In genomic region chr12:49089831-49090773, GRCh38 we compare ENCODE assay signal across 9 cellular contexts. TPM values are rescaled to one million over a fixed set of nuclear protein-coding genes. Genes with fewer than 3 reads are reported as not detected.
DNase-seq lines count a peak whose midpoint lies in the region; ATAC-seq, FAIRE-seq and TF ChIP-seq lines count a peak whose summit lies in the region.
"Had no signal": no experiment of that assay in that cellular context is flagged by ENCODE, and none has a peak within 500 bp of the region (broad histone marks: within the 10 kb centered on the region; RNA-seq: fewer than 3 reads in every experiment).

No MANE protein-coding gene starts in this region.

- peaks cover 53% of the 10 kb centered on the region for H3K27me3 ChIP-seq in OCI-LY3 (ENCODE audit: low read depth, low read length)
- peaks cover 32 to 45% of the 10 kb centered on the region in 2 experiments for H3K27me3 ChIP-seq in GM12878 (replicated peaks in 1 of 2; ENCODE audit: control insufficient read depth in 2 of 2, insufficient read depth in 2 of 2, low read length in 1 of 2)

- RAD21 ChIA-PET in GM12878 (lab: Charles Lee; ENCODE audit: unreplicated experiment) = interaction anchor here (2.7 to 4.4 kb wide), 2 partner anchors 11 to 26 kb away, joined by 7 to 39 read pairs; no protein-coding TSS in a partner anchor

- H3K4me1 ChIP-seq in OCI-LY3 (ENCODE audit: low read length) = peaks cover 27% of the 10 kb centered on the region
- peaks cover 3% of the 10 kb centered on the region; the same call in 1 of the 2 replicates for H3K4me1 ChIP-seq in GM12878 (ENCODE audit: control insufficient read depth, insufficient read depth, low read length)
- H3K4me1 ChIP-seq in kidney (ENCODE audit: control insufficient read depth in 1 of 2, insufficient read depth in 1 of 2, low read depth in 1 of 2, low read length in 2 of 2) = peaks cover 4 to 34% of the 10 kb centered on the region in 2 donors

- H3K4me2 ChIP-seq in OCI-LY3 (ENCODE audit: low read length) (peak overlapping the region; percentile 80), GM12878 (ENCODE audit: control insufficient read depth, insufficient read depth) (peak overlapping the region; percentile 69)

- TF ChIP-seq CTCF in OCI-LY3 (IDR thresholded peaks at IDR 0.05; ENCODE audit: low read depth, low read length) = peak; percentile 48
- peak; percentile 15 to 42 (median 19); a peak in 4 of 6 replicates for TF ChIP-seq CTCF in GM12878 (IDR thresholded peaks at IDR 0.05 in 2 of 3, conservative IDR thresholded peaks at IDR 0.05 in 1 of 3; ENCODE audit: control insufficient read depth in 2 of 3, extremely low read depth in 1 of 3, insufficient read depth in 1 of 3, low read depth in 3 of 3, low read length in 3 of 3)
- TF ChIP-seq CTCF in kidney (IDR thresholded peaks at IDR 0.05; ENCODE audit: borderline replicate concordance, extremely low read depth, insufficient read depth) = no peak

- BruUV-seq in GM12878 (replicated peaks; lab: Mats Ljungman, UMichigan) = no TSS peak

- H3K79me2 ChIP-seq in OCI-LY3 (ENCODE audit: low read length) (no peaks in the 10 kb centered on the region), GM12878 (ENCODE audit: control insufficient read depth, insufficient read depth, low read length) (no peaks in the 10 kb centered on the region)

- H3K9me3 ChIP-seq in OCI-LY3 (ENCODE audit: insufficient read depth, low read length) (no peaks in the 10 kb centered on the region), GM12878 (replicated peaks; ENCODE audit: control insufficient read depth, insufficient read depth, low read length) (no peaks in the 10 kb centered on the region), kidney (ENCODE audit: control insufficient read depth in 1 of 2, low read length in 2 of 2) (no peaks in the 10 kb centered on the region)

- no peak for TF ChIP-seq EP300 in GM12878 (IDR thresholded peaks at IDR 0.05; ENCODE audit: borderline replicate concordance in 1 of 2, control insufficient read depth in 1 of 2, low read depth in 2 of 2, low read length in 2 of 2)

- in situ Hi-C loops in GM12878 (cut with MboI) = no loop called here

- DNase-seq in DMS 273 (lab: John Stamatoyannopoulos, UW; ENCODE audit: unreplicated experiment) (peak; percentile 62), DMS 273 treated with DMSO at 0.1 percent for 48 hours (lab: John Stamatoyannopoulos, UW) (no peak), GM12878 (ENCODE audit: low read depth, low spot score) (no peak), kidney (peak; percentile 87)
- peak; percentile 22 for DNase-seq in stimulated activated naive CD4-positive, alpha-beta T cell treated with Interleukin-2 at 50 U/mL for 16 hours (lab: John Stamatoyannopoulos, UW)

- 5% methylated on average over 75 of the region's 87 CpGs for WGBS in GM12878 (ENCODE audit: insufficient coverage, insufficient replicate concordance, low lambda C conversion rate, missing lambda C conversion rate)

- POLR2A ChIA-PET in GM12878 (lab: Charles Lee) = no interaction called here

- H3K4me3 ChIP-seq in OCI-LY3 (ENCODE audit: low read length) = peak overlapping the region; percentile 74
- 0 out of 2 replicates have a peak overlapping the region, but pooled peaks have one; percentile 8 for H3K4me3 ChIP-seq in GM12878
- peak overlapping the region in 1 of 2 donors; percentile 8 for H3K4me3 ChIP-seq in kidney (ENCODE audit: low read length in 2 of 2)

- H3K27ac ChIP-seq in OCI-LY3 (ENCODE audit: low read length) (no peak overlapping the region), GM12878 (ENCODE audit: control insufficient read depth, insufficient read depth) (no peak overlapping the region), kidney (ENCODE audit: low read depth in 2 of 2, low read length in 2 of 2) (no peak overlapping the region)

- no peak for TF ChIP-seq RAD21 in GM12878 (IDR thresholded peaks at IDR 0.05; ENCODE audit: insufficient read depth, low read depth, low read length)

- H2AFZ ChIP-seq in OCI-LY3 (ENCODE audit: low read depth, low read length) (peak overlapping the region; percentile 41; the same call in 1 of the 2 replicates), GM12878 (ENCODE audit: control insufficient read depth, low read depth, low read length) (no peak overlapping the region)

- H4K20me1 ChIP-seq in OCI-LY3 (ENCODE audit: insufficient read depth, low read length) (no peaks in the 10 kb centered on the region), GM12878 (ENCODE audit: control insufficient read depth, insufficient read depth) (no peaks in the 10 kb centered on the region)

- no peak for TF ChIP-seq POLR2A in GM12878 (IDR thresholded peaks at IDR 0.05; ENCODE audit: low read depth, low read length)

- FAIRE-seq in GM12878 (lab: Jason Lieb, UNC) = no peak
- no peak for FAIRE-seq in kidney (lab: Jason Lieb, UNC)
- FAIRE-seq: A204.1 had no signal

- H3K36me3 ChIP-seq in OCI-LY3 (replicated peaks; ENCODE audit: low read depth, low read length) (no peaks in the 10 kb centered on the region), GM12878 (ENCODE audit: control insufficient read depth in 2 of 2, insufficient read depth in 2 of 2, low read length in 1 of 2) (no peaks in the 10 kb centered on the region), kidney (ENCODE audit: control insufficient read depth in 1 of 2, insufficient read depth in 2 of 2, low read length in 2 of 2) (no peaks in the 10 kb centered on the region)

- SMC1A ChIA-PET in GM12878 (lab: Charles Lee; ENCODE audit: uncharacterized antibody, unreplicated experiment) = interaction anchor here (0.9 to 6.8 kb wide), 6 partner anchors 20 to 149 kb away, joined by 3 to 82 read pairs (median 14); partner anchors contain the start of genes RHEBL1 and TUBA1B

- ATAC-seq in GM12878 (peak; percentile 43), GM19452 (IDR thresholded peaks at IDR 0.05; ENCODE audit: unreplicated experiment) (no peak), HG02642 (IDR thresholded peaks at IDR 0.05; ENCODE audit: poor library complexity, unreplicated experiment) (no peak)

- intact Hi-C loops in GM12878 (cut with micrococcal nuclease; ENCODE audit: unreplicated experiment) = loop anchor here (2.0 to 5.0 kb wide), 2 partner anchors 25 to 93 kb away; partner anchors contain the start of gene DDN
- intact Hi-C loops in kidney (cut with DNase I) = no loop called here

- CTCF ChIA-PET in GM12878 (lab: Yijun Ruan, JAX) = interaction anchor here (0.6 to 7.0 kb wide), 15 partner anchors 8 to 233 kb away, joined by 3 to 254 read pairs (median 11); partner anchors contain the start of genes LMBR1L, RHEBL1, TROAP and TUBA1A

- peak overlapping the region; percentile 12; the same call in 1 of the 2 replicates for H3K9ac ChIP-seq in OCI-LY3 (ENCODE audit: low read length)
- no peak overlapping the region for H3K9ac ChIP-seq in GM12878 (ENCODE audit: control insufficient read depth, insufficient read depth, low read length)
- no peak overlapping the region for H3K9ac ChIP-seq in kidney (ENCODE audit: low read length in 2 of 2)

RNA-seq across cellular contexts. Expression of gene DHH, which starts 4.5 kb away (rescaled TPM):
- total RNA-seq in GM12878 (2013; cell fraction: nucleolus; rRNA removed) = 0.15 and 0.22 TPM in 2 replicates
- not detected in 2 replicates for total RNA-seq in GM12878 (2014; rRNA removed)
- total RNA-seq in GM12878 (2014; rRNA removed; fragmentation: Illumina TruSeq; extraction: Trizol) = 0.05 TPM in 1 of 2 replicates, not detected in the other
- not detected in 2 replicates for total RNA-seq in GM12878 (2021)
- not detected for polyA plus RNA-seq in GM12878 (2011; ENCODE audit: low read depth)
- polyA plus RNA-seq in GM12878 (2011; rRNA removed) = 0.01 TPM in 1 of 2 replicates, not detected in the other
- polyA plus RNA-seq in GM12878 (2011; cell fraction: cytosol; rRNA removed) = not detected in 2 replicates
- polyA plus RNA-seq in GM12878 (2011; cell fraction: nucleus; rRNA removed) = 0.03 and 0.06 TPM in 2 replicates
- not detected in 2 replicates for polyA plus RNA-seq in GM12878 (2012)
- not detected in 2 replicates for polyA plus RNA-seq in GM12878 (2014; fragmentation: Illumina TruSeq; extraction: Trizol)
- not detected for polyA plus RNA-seq in GM12878 (2014; fragmentation: Nextera tagmentation; extraction: Ambion mirVana)
- 0.11 TPM in 1 of 2 replicates, not detected in the other for polyA plus RNA-seq in GM12878 (2014; rRNA removed)
- polyA plus RNA-seq in GM12878 (2016; fragmentation: Nextera tagmentation; extraction: Ambion mirVana) = not detected
- not detected in 2 replicates for polyA minus RNA-seq in GM12878 (2011; rRNA and poly(A)+ RNA removed)
- polyA minus RNA-seq in GM12878 (2011; cell fraction: cytosol; rRNA and poly(A)+ RNA removed) = not detected in 2 replicates
- under 0.01 TPM in 1 of 2 replicates, not detected in the other for polyA minus RNA-seq in GM12878 (2011; cell fraction: nucleus; rRNA and poly(A)+ RNA removed)
- 1.6 TPM for total RNA-seq in kidney
- 0.54 TPM for polyA plus RNA-seq in kidney (ENCODE audit: insufficient read depth, low read depth, low replicate concordance)

RNA-seq across cellular contexts. Expression of gene RHEBL1, which starts 20.3 kb away (rescaled TPM):
- total RNA-seq in GM12878 (2013; cell fraction: nucleolus; rRNA removed) = 1.9 and 3.7 TPM in 2 replicates
- total RNA-seq in GM12878 (2014; rRNA removed) (8.7 and 11.0 TPM in 2 replicates), GM12878 (2014; rRNA removed; fragmentation: Illumina TruSeq; extraction: Trizol) (5.9 and 6.4 TPM in 2 replicates), GM12878 (2021) (7.2 and 7.9 TPM in 2 replicates), kidney (0.69 TPM)
- polyA plus RNA-seq in GM12878 (2011; ENCODE audit: low read depth) = 3.8 TPM
- polyA plus RNA-seq in GM12878 (2011; rRNA removed) (13.1 and 15.3 TPM in 2 replicates), GM12878 (2014; fragmentation: Illumina TruSeq; extraction: Trizol) (5.5 and 6.2 TPM in 2 replicates), GM12878 (2014; fragmentation: Nextera tagmentation; extraction: Ambion mirVana) (10 to 100 TPM; 17.9 to 18.7 TPM), GM12878 (2014; rRNA removed) (9.2 and 11.1 TPM in 2 replicates), GM12878 (2016; fragmentation: Nextera tagmentation; extraction: Ambion mirVana) (10 to 100 TPM; 13.0 to 14.5 TPM), kidney (ENCODE audit: insufficient read depth, low read depth, low replicate concordance) (0.52 TPM)
- 14.7 and 20.5 TPM in 2 replicates for polyA plus RNA-seq in GM12878 (2011; cell fraction: cytosol; rRNA removed)
- polyA plus RNA-seq in GM12878 (2011; cell fraction: nucleus; rRNA removed) = 17.4 and 22.9 TPM in 2 replicates
- polyA plus RNA-seq in GM12878 (2012) = 6.2 and 6.8 TPM in 2 replicates
- 10.1 and 13.0 TPM in 2 replicates for polyA minus RNA-seq in GM12878 (2011; rRNA and poly(A)+ RNA removed)
- 3.5 and 4.5 TPM in 2 replicates for polyA minus RNA-seq in GM12878 (2011; cell fraction: cytosol; rRNA and poly(A)+ RNA removed)
- 4.4 and 5.3 TPM in 2 replicates for polyA minus RNA-seq in GM12878 (2011; cell fraction: nucleus; rRNA and poly(A)+ RNA removed)

RNA-seq across cellular contexts. Expression of gene LMBR1L, which starts 20.5 kb away (rescaled TPM):
- 127 and 140 TPM in 2 replicates for total RNA-seq in GM12878 (2013; cell fraction: nucleolus; rRNA removed)
- 19.8 and 22.0 TPM in 2 replicates for total RNA-seq in GM12878 (2014; rRNA removed)
- total RNA-seq in GM12878 (2014; rRNA removed; fragmentation: Illumina TruSeq; extraction: Trizol) = 11.8 and 13.5 TPM in 2 replicates
- total RNA-seq in GM12878 (2021) = 22.1 and 24.9 TPM in 2 replicates
- 21.9 TPM for polyA plus RNA-seq in GM12878 (2011; ENCODE audit: low read depth)
- polyA plus RNA-seq in GM12878 (2011; rRNA removed) = 34.2 and 42.6 TPM in 2 replicates
- 31.5 and 44.0 TPM in 2 replicates for polyA plus RNA-seq in GM12878 (2011; cell fraction: cytosol; rRNA removed)
- polyA plus RNA-seq in GM12878 (2011; cell fraction: nucleus; rRNA removed) = 202 and 308 TPM in 2 replicates
- polyA plus RNA-seq in GM12878 (2012) = 41.1 and 42.3 TPM in 2 replicates
- 23.2 and 25.9 TPM in 2 replicates for polyA plus RNA-seq in GM12878 (2014; fragmentation: Illumina TruSeq; extraction: Trizol)
- polyA plus RNA-seq in GM12878 (2014; fragmentation: Nextera tagmentation; extraction: Ambion mirVana) = 1 to 10 TPM; 2.1 to 2.8 TPM
- 22.4 and 24.7 TPM in 2 replicates for polyA plus RNA-seq in GM12878 (2014; rRNA removed)
- polyA plus RNA-seq in GM12878 (2016; fragmentation: Nextera tagmentation; extraction: Ambion mirVana) = 10 to 100 TPM; 18.0 to 20.3 TPM
- 43.9 and 52.4 TPM in 2 replicates for polyA minus RNA-seq in GM12878 (2011; rRNA and poly(A)+ RNA removed)
- polyA minus RNA-seq in GM12878 (2011; cell fraction: cytosol; rRNA and poly(A)+ RNA removed) = 14.8 and 18.7 TPM in 2 replicates
- polyA minus RNA-seq in GM12878 (2011; cell fraction: nucleus; rRNA and poly(A)+ RNA removed) = 60.1 and 63.5 TPM in 2 replicates
- total RNA-seq in kidney = 64.8 TPM
- 21.2 TPM for polyA plus RNA-seq in kidney (ENCODE audit: insufficient read depth, low read depth, low replicate concordance)

RNA-seq across cellular contexts. Expression of gene KMT2D, which starts 29.5 kb away (rescaled TPM):
- 68.5 and 83.4 TPM in 2 replicates for total RNA-seq in GM12878 (2013; cell fraction: nucleolus; rRNA removed)
- total RNA-seq in GM12878 (2014; rRNA removed) = 10.7 and 13.3 TPM in 2 replicates
- 9.6 and 10.8 TPM in 2 replicates for total RNA-seq in GM12878 (2014; rRNA removed; fragmentation: Illumina TruSeq; extraction: Trizol)
- total RNA-seq in GM12878 (2021) = 57.9 and 71.5 TPM in 2 replicates
- 9.2 TPM for polyA plus RNA-seq in GM12878 (2011; ENCODE audit: low read depth)
- 4.6 and 7.9 TPM in 2 replicates for polyA plus RNA-seq in GM12878 (2011; rRNA removed)
- 9.5 and 10.4 TPM in 2 replicates for polyA plus RNA-seq in GM12878 (2011; cell fraction: cytosol; rRNA removed)
- 51.4 and 63.1 TPM in 2 replicates for polyA plus RNA-seq in GM12878 (2011; cell fraction: nucleus; rRNA removed)
- 21.0 and 22.3 TPM in 2 replicates for polyA plus RNA-seq in GM12878 (2012)
- 39.7 and 45.6 TPM in 2 replicates for polyA plus RNA-seq in GM12878 (2014; fragmentation: Illumina TruSeq; extraction: Trizol)
- 1 to 10 TPM in 1 of 2 experiments, under 1 TPM in 1; 0.51 to 1.2 TPM for polyA plus RNA-seq in GM12878 (2014; fragmentation: Nextera tagmentation; extraction: Ambion mirVana)
- 32.7 and 33.8 TPM in 2 replicates for polyA plus RNA-seq in GM12878 (2014; rRNA removed)
- polyA plus RNA-seq in GM12878 (2016; fragmentation: Nextera tagmentation; extraction: Ambion mirVana) = 10 to 100 TPM; 10.1 to 10.6 TPM
- 15.4 and 17.8 TPM in 2 replicates for polyA minus RNA-seq in GM12878 (2011; rRNA and poly(A)+ RNA removed)
- polyA minus RNA-seq in GM12878 (2011; cell fraction: cytosol; rRNA and poly(A)+ RNA removed) = 25.7 and 28.3 TPM in 2 replicates
- polyA minus RNA-seq in GM12878 (2011; cell fraction: nucleus; rRNA and poly(A)+ RNA removed) = 13.2 and 31.3 TPM in 2 replicates
- 89.9 TPM for total RNA-seq in kidney
- polyA plus RNA-seq in kidney (ENCODE audit: insufficient read depth, low read depth, low replicate concordance) = 5.0 TPM

RNA-seq across cellular contexts. Expression of gene TUBA1B, which starts 41.1 kb away (rescaled TPM):
- total RNA-seq in GM12878 (2013; cell fraction: nucleolus; rRNA removed) = 249 and 258 TPM in 2 replicates
- total RNA-seq in GM12878 (2014; rRNA removed) (3,981 and 4,275 TPM in 2 replicates), GM12878 (2014; rRNA removed; fragmentation: Illumina TruSeq; extraction: Trizol) (2,309 and 2,328 TPM in 2 replicates), GM12878 (2021) (2,549 and 2,597 TPM in 2 replicates), kidney (537 TPM)
- 1,047 TPM for polyA plus RNA-seq in GM12878 (2011; ENCODE audit: low read depth)
- polyA plus RNA-seq in GM12878 (2011; rRNA removed) (2,835 and 4,712 TPM in 2 replicates), GM12878 (2014; fragmentation: Illumina TruSeq; extraction: Trizol) (4,423 and 4,647 TPM in 2 replicates), GM12878 (2014; fragmentation: Nextera tagmentation; extraction: Ambion mirVana) (1,000 to 10,000 TPM; 2,848 to 3,323 TPM), GM12878 (2014; rRNA removed) (3,699 TPM in 2 replicates), GM12878 (2016; fragmentation: Nextera tagmentation; extraction: Ambion mirVana) (1,000 to 10,000 TPM; 3,405 to 3,731 TPM), kidney (ENCODE audit: insufficient read depth, low read depth, low replicate concordance) (533 TPM)
- 6,091 and 6,711 TPM in 2 replicates for polyA plus RNA-seq in GM12878 (2011; cell fraction: cytosol; rRNA removed)
- 1,620 and 2,226 TPM in 2 replicates for polyA plus RNA-seq in GM12878 (2011; cell fraction: nucleus; rRNA removed)
- polyA plus RNA-seq in GM12878 (2012) = 928 and 1,221 TPM in 2 replicates
- polyA minus RNA-seq in GM12878 (2011; rRNA and poly(A)+ RNA removed) = 3,538 and 4,663 TPM in 2 replicates
- polyA minus RNA-seq in GM12878 (2011; cell fraction: cytosol; rRNA and poly(A)+ RNA removed) = 798 and 980 TPM in 2 replicates
- polyA minus RNA-seq in GM12878 (2011; cell fraction: nucleus; rRNA and poly(A)+ RNA removed) = 484 and 841 TPM in 2 replicates

Comparison
In these comparisons a context has a peak if more than half of its experiments do, and no peak if none do; other contexts are left out.
1. DNase-seq: peak in DMS 273 (single experiment), kidney (single experiment) and stimulated activated naive CD4-positive, alpha-beta T cell treated with Interleukin-2 at 50 U/mL for 16 hours (single experiment); none in DMS 273 treated with DMSO at 0.1 percent for 48 hours (single experiment) and GM12878 (single experiment).